In the genomic region with DNA sequence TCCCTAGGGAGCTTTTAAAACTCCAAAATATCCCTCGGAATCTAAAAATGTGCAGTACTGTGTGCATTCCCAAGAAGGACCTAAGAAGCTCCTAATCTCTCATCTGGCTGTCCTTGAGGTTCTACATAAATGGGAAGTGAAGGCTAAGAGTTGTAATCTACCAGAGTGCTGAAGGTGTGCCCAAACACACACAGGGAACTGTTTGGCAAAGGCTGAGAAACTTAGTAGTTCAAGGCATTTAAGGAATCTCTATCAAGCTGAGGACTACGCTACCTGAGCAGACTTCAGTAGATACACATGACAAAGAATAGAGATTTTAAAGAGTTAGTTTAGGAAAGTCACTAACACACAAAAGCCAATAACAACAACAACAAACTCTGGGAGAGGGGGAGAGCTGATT, we compare ENCODE assay signal across 1 cellular context.
TF ChIP-seq lines count a peak whose summit lies in the region.

No MANE protein-coding gene starts in this region.

TF ChIP-seq in GM23338, 12 proteins besides CTCF, POLR2A, EP300 and RAD21:
- TF ChIP-seq, protein P1, sequence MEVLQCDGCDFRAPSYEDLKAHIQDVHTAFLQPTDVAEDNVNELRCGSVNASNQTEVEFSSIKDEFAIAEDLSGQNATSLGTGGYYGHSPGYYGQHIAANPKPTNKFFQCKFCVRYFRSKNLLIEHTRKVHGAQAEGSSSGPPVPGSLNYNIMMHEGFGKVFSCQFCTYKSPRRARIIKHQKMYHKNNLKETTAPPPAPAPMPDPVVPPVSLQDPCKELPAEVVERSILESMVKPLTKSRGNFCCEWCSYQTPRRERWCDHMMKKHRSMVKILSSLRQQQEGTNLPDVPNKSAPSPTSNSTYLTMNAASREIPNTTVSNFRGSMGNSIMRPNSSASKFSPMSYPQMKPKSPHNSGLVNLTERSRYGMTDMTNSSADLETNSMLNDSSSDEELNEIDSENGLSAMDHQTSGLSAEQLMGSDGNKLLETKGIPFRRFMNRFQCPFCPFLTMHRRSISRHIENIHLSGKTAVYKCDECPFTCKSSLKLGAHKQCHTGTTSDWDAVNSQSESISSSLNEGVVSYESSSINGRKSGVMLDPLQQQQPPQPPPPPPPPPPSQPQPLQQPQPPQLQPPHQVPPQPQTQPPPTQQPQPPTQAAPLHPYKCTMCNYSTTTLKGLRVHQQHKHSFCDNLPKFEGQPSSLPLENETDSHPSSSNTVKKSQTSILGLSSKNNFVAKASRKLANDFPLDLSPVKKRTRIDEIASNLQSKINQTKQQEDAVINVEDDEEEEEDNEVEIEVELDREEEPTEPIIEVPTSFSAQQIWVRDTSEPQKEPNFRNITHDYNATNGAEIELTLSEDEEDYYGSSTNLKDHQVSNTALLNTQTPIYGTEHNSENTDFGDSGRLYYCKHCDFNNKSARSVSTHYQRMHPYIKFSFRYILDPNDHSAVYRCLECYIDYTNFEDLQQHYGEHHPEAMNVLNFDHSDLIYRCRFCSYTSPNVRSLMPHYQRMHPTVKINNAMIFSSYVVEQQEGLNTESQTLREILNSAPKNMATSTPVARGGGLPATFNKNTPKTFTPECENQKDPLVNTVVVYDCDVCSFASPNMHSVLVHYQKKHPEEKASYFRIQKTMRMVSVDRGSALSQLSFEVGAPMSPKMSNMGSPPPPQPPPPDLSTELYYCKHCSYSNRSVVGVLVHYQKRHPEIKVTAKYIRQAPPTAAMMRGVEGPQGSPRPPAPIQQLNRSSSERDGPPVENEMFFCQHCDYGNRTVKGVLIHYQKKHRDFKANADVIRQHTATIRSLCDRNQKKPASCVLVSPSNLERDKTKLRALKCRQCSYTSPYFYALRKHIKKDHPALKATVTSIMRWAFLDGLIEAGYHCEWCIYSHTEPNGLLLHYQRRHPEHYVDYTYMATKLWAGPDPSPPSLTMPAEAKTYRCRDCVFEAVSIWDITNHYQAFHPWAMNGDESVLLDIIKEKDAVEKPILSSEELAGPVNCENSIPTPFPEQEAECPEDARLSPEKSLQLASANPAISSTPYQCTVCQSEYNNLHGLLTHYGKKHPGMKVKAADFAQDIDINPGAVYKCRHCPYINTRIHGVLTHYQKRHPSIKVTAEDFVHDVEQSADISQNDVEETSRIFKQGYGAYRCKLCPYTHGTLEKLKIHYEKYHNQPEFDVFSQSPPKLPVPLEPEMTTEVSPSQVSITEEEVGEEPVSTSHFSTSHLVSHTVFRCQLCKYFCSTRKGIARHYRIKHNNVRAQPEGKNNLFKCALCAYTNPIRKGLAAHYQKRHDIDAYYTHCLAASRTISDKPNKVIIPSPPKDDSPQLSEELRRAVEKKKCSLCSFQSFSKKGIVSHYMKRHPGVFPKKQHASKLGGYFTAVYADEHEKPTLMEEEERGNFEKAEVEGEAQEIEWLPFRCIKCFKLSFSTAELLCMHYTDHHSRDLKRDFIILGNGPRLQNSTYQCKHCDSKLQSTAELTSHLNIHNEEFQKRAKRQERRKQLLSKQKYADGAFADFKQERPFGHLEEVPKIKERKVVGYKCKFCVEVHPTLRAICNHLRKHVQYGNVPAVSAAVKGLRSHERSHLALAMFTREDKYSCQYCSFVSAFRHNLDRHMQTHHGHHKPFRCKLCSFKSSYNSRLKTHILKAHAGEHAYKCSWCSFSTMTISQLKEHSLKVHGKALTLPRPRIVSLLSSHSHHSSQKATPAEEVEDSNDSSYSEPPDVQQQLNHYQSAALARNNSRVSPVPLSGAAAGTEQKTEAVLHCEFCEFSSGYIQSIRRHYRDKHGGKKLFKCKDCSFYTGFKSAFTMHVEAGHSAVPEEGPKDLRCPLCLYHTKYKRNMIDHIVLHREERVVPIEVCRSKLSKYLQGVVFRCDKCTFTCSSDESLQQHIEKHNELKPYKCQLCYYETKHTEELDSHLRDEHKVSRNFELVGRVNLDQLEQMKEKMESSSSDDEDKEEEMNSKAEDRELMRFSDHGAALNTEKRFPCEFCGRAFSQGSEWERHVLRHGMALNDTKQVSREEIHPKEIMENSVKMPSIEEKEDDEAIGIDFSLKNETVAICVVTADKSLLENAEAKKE (CRISPR knock-in tag; IDR thresholded peaks at IDR 0.05): no peak
